Comparison of ENCODE assay signal across 2 cellular contexts in the genomic region with DNA sequence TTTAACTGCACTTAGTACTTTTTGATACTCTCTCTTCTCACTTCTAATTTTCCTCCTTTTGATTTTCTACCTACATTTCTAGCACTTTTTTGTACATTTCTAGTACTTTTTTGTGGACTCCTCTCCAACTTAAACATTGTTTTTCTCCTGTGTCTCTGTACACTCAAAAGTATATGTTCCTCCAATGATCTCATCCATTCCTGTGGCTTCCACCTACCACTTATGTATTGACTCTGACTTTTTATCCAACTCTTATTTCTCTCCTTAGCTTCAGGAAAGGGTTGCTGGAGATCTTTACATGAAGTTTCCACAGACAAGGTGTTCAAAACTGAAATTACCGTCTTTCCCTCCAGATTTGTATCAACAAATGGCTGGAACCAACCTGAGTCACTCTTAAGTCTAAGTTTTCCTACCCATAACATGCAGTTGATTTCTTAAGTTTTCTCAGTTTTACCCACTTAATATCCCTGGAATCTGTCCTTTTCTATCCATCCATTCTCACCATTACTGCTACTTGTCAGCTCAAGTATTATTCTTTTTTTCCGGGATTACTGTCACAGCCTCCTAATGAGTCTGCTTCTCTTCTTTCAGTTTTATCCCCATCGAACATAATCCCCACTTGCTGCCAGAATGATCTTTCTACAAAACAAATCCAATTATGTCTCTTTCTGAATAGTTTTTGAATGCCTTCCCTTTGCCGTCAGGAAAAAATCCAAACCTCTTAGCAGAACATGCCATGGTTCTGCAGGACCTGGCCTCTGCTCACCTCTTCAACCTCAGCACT.
TF ChIP-seq lines count a peak whose summit lies in the region.

No MANE protein-coding gene starts in this region.

TF ChIP-seq in IMR-90, 13 proteins besides CTCF, POLR2A, EP300 and RAD21:
- TF ChIP-seq MXI1 (IDR thresholded peaks at IDR 0.05; ENCODE audit: borderline replicate concordance, low read depth, low read length), result no peak
- TF ChIP-seq, protein P1, sequence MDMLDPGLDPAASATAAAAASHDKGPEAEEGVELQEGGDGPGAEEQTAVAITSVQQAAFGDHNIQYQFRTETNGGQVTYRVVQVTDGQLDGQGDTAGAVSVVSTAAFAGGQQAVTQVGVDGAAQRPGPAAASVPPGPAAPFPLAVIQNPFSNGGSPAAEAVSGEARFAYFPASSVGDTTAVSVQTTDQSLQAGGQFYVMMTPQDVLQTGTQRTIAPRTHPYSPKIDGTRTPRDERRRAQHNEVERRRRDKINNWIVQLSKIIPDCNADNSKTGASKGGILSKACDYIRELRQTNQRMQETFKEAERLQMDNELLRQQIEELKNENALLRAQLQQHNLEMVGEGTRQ (IDR thresholded peaks at IDR 0.05; ENCODE audit: low read depth, low read length), result no peak
- TF ChIP-seq BHLHE40 (IDR thresholded peaks at IDR 0.05; ENCODE audit: low read depth, low read length), result no peak
- TF ChIP-seq, protein P2, sequence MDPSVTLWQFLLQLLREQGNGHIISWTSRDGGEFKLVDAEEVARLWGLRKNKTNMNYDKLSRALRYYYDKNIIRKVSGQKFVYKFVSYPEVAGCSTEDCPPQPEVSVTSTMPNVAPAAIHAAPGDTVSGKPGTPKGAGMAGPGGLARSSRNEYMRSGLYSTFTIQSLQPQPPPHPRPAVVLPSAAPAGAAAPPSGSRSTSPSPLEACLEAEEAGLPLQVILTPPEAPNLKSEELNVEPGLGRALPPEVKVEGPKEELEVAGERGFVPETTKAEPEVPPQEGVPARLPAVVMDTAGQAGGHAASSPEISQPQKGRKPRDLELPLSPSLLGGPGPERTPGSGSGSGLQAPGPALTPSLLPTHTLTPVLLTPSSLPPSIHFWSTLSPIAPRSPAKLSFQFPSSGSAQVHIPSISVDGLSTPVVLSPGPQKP (IDR thresholded peaks at IDR 0.05; ENCODE audit: borderline replicate concordance, low read depth, low read length), result no peak
- no peak for TF ChIP-seq SMC3 (IDR thresholded peaks at IDR 0.05; ENCODE audit: low read depth, low read length)
- no peak for TF ChIP-seq CEBPB (IDR thresholded peaks at IDR 0.05; ENCODE audit: low read depth, low read length)
- TF ChIP-seq MAFK (IDR thresholded peaks at IDR 0.05; ENCODE audit: low read depth, low read length), result no peak
- no peak for TF ChIP-seq MAZ (IDR thresholded peaks at IDR 0.05; ENCODE audit: borderline replicate concordance, low read depth, low read length)

TF ChIP-seq in K562, 482 proteins besides CTCF, POLR2A, EP300 and RAD21:
- TF ChIP-seq SRSF1 (IDR thresholded peaks at IDR 0.05; ENCODE audit: low read depth, low read length) (no peak), NR2F6 (CRISPR knock-in tag; IDR thresholded peaks at IDR 0.05) (no peak), MYBL2 (IDR thresholded peaks at IDR 0.05; ENCODE audit: low read depth) (no peak), MYBL2 (CRISPR knock-in tag; IDR thresholded peaks at IDR 0.05; ENCODE audit: borderline replicate concordance) (no peak), ZSCAN32 (CRISPR knock-in tag; IDR thresholded peaks at IDR 0.05) (no peak), AFF1 (IDR thresholded peaks at IDR 0.05; ENCODE audit: low read depth in 1 of 2, partially characterized antibody in 2 of 2) (no peak), ZNF24 (IDR thresholded peaks at IDR 0.05) (no peak)
- TF ChIP-seq, protein P3, sequence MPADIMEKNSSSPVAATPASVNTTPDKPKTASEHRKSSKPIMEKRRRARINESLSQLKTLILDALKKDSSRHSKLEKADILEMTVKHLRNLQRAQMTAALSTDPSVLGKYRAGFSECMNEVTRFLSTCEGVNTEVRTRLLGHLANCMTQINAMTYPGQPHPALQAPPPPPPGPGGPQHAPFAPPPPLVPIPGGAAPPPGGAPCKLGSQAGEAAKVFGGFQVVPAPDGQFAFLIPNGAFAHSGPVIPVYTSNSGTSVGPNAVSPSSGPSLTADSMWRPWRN (IDR thresholded peaks at IDR 0.05; ENCODE audit: low read depth), result no peak
- TF ChIP-seq, protein P4, sequence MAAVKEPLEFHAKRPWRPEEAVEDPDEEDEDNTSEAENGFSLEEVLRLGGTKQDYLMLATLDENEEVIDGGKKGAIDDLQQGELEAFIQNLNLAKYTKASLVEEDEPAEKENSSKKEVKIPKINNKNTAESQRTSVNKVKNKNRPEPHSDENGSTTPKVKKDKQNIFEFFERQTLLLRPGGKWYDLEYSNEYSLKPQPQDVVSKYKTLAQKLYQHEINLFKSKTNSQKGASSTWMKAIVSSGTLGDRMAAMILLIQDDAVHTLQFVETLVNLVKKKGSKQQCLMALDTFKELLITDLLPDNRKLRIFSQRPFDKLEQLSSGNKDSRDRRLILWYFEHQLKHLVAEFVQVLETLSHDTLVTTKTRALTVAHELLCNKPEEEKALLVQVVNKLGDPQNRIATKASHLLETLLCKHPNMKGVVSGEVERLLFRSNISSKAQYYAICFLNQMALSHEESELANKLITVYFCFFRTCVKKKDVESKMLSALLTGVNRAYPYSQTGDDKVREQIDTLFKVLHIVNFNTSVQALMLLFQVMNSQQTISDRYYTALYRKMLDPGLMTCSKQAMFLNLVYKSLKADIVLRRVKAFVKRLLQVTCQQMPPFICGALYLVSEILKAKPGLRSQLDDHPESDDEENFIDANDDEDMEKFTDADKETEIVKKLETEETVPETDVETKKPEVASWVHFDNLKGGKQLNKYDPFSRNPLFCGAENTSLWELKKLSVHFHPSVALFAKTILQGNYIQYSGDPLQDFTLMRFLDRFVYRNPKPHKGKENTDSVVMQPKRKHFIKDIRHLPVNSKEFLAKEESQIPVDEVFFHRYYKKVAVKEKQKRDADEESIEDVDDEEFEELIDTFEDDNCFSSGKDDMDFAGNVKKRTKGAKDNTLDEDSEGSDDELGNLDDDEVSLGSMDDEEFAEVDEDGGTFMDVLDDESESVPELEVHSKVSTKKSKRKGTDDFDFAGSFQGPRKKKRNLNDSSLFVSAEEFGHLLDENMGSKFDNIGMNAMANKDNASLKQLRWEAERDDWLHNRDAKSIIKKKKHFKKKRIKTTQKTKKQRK (IDR thresholded peaks at IDR 0.05; ENCODE audit: borderline replicate concordance, low read depth, low read length), result no peak
